ENCODE assay signal across 23 cellular contexts in genomic region chr11:120973501-120973900, GRCh38.
"Had no signal": no experiment of that assay in that cellular context is flagged by ENCODE, and none has a peak within 500 bp of the region (broad histone marks: within the 10 kb centered on the region; RNA-seq: fewer than 3 reads in every experiment).

No MANE protein-coding gene starts in this region.

- H3K9me3 ChIP-seq: heart right ventricle, lower lobe of right lung, ovary, tibial nerve, uterus had no signal

- H3K27ac ChIP-seq: heart right ventricle, hepatocyte, lower lobe of right lung, ovary, skin epidermis, tibial nerve, uterus had no signal

- H3K4me3 ChIP-seq: heart right ventricle, hepatocyte, lower lobe of right lung, ovary, skin epidermis, tibial nerve, uterus had no signal

- H2AFZ ChIP-seq: hepatocyte had no signal

- H3K4me1 ChIP-seq: heart right ventricle, lower lobe of right lung, tibial nerve, uterus had no signal

- H3K36me3 ChIP-seq: heart right ventricle, lower lobe of right lung, ovary, tibial nerve, uterus had no signal

- H3K4me2 ChIP-seq: hepatocyte had no signal

- DNase-seq: heart right ventricle; kidney glomerular epithelial cell; left cardiac atrium; left ventricle myocardium superior; lower lobe of right lung; mammary epithelial cell; naive thymus-derived CD8-positive, alpha-beta T cell; ovary; retina; right cardiac atrium; stimulated activated CD4-positive, alpha-beta T cell treated with anti-CD3 and anti-CD28 coated beads, Interleukin-12 subunit alpha, Interleukin-12 subunit beta, amount 100 ng/mL, for 4 hours; stimulated activated CD4-positive, alpha-beta T cell treated with anti-CD3 and anti-CD28 coated beads, Interleukin-4, amount 100 ng/mL, for 4 hours; stimulated activated CD8-positive, alpha-beta memory T cell treated with anti-CD3 and anti-CD28 coated beads, Interleukin-4, amount 100 ng/mL, for 48 hours; stimulated activated naive CD4-positive, alpha-beta T cell treated with Interleukin-2 at 50 U/mL for 16 hours; stimulated activated naive CD8-positive, alpha-beta T cell treated with anti-CD3 and anti-CD28 coated beads, Interleukin-15, amount 100 ng/mL, for 72 hours; uterus had no signal

- FAIRE-seq: keratinocyte had no signal

- H3K27me3 ChIP-seq: ovary, tibial nerve had no signal

- ATAC-seq: heart right ventricle; left cardiac atrium; left lobe of liver; left ventricle myocardium superior; lower lobe of right lung; naive thymus-derived CD8-positive, alpha-beta T cell; right cardiac atrium; sciatic nerve; stimulated activated memory B cell treated with anti-CD40 and anti-IgM and Interleukin-4, amounts not matched to agents 10 μg/mL and 1 μg/mL and 100 μg/mL, for 72 hours; stimulated activated naive CD8-positive, alpha-beta T cell treated with anti-CD3 and anti-CD28 coated beads, Interleukin-15, amount 100 ng/mL, for 72 hours had no signal
